Comparison of ENCODE assay signal across 23 cellular contexts in the genomic region with DNA sequence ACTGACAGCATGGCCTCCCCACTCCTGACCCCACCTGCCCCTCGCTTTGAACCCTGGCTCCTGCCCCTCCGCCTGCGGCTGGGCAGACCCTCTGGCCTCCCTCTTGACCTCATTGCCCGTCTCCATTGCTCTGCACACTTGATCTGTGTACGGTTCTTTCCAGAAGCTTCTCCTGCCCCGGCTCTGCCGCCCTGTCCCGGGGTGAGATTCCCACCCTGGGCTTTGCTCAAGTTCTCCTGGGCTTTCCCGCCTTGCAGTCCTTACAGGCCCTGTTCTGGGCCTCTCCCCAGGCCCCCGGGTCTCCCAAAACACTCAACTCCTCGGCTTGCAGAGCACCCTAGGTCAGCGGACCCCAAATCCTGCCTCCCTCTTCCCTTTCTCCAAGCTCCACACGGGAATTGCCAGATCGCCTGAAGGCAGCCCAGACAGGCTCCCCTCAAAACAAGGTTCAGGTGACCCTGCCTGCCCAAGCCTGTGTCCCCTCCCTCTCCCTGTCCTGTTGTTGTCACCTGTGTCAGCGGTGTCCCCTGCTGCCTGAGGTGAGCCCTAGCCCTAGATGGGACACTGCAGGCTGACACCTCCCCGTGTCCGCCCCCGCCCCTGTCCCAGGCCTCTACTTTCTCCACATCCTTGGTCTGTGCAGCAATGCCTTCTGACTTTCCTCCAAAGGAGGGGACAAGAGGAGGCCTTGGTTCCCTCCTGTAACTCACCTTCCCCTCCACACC. TPM values are rescaled to one million over a fixed set of nuclear protein-coding genes. Genes with fewer than 3 reads are reported as not detected.
DNase-seq lines count a peak whose midpoint lies in the region; ATAC-seq and TF ChIP-seq lines count a peak whose summit lies in the region.
"Had no signal": no experiment of that assay in that cellular context is flagged by ENCODE, and none has a peak within 500 bp of the region (broad histone marks: within the 10 kb centered on the region; RNA-seq: fewer than 3 reads in every experiment).

No MANE protein-coding gene starts in this region.

- peaks cover 0 to 2% (median 0%) of the 10 kb centered on the region in 8 donors for H3K9me3 Mint-ChIP-seq in CD4-positive, alpha-beta memory T cell
- H3K9me3 Mint-ChIP-seq in H9 (no peaks in the 10 kb centered on the region), progenitor cell of endocrine pancreas (ENCODE audit: low read depth) (no peaks in the 10 kb centered on the region)
- H3K9me3 Mint-ChIP-seq in central memory CD8-positive, alpha-beta T cell, result no peaks in the 10 kb centered on the region
- no peaks in the 10 kb centered on the region for H3K9me3 Mint-ChIP-seq in naive thymus-derived CD4-positive, alpha-beta T cell
- H3K9me3 Mint-ChIP-seq: activated CD4-positive, alpha-beta T cell treated with anti-CD3 and anti-CD28 coated beads, Interleukin-2, amount 10 ng/mL, durations not matched to agents 24 days and 14 days had no signal

- no peaks in the 10 kb centered on the region for H3K36me3 Mint-ChIP-seq in CD4-positive, alpha-beta memory T cell
- H3K36me3 Mint-ChIP-seq in H9 (ENCODE audit: insufficient read depth in 1 of 3, low read depth in 3 of 3), result peaks cover 0 to 44% (median 27%) of the 10 kb centered on the region in 3 experiments
- no peaks in the 10 kb centered on the region for H3K36me3 Mint-ChIP-seq in central memory CD8-positive, alpha-beta T cell (ENCODE audit: insufficient read depth)
- H3K36me3 Mint-ChIP-seq in naive thymus-derived CD4-positive, alpha-beta T cell, result peaks cover 0 to 5% (median 0%) of the 10 kb centered on the region in 5 donors
- H3K36me3 Mint-ChIP-seq in progenitor cell of endocrine pancreas (ENCODE audit: insufficient read depth), result no peaks in the 10 kb centered on the region

- POLR2A ChIA-PET in CD4-positive, alpha-beta memory T cell (lab: Charles Lee; ENCODE audit: partially characterized antibody), result no interaction called here
- POLR2A ChIA-PET in naive thymus-derived CD4-positive, alpha-beta T cell (lab: Charles Lee), result no interaction called here

- H3T11ph ChIP-seq in H9 (ENCODE audit: low read length), result no peak overlapping the region

- peaks cover 12 to 31% (median 15%) of the 10 kb centered on the region in 4 donors for H3K4me1 Mint-ChIP-seq in CD4-positive, alpha-beta memory T cell
- peaks cover 23 to 25% of the 10 kb centered on the region in 2 experiments for H3K4me1 Mint-ChIP-seq in H9
- H3K4me1 Mint-ChIP-seq in central memory CD8-positive, alpha-beta T cell, result peaks cover 13% of the 10 kb centered on the region
- H3K4me1 Mint-ChIP-seq in naive thymus-derived CD4-positive, alpha-beta T cell, result peaks cover 11 to 28% (median 22%) of the 10 kb centered on the region in 7 donors
- peaks cover 19% of the 10 kb centered on the region for H3K4me1 Mint-ChIP-seq in progenitor cell of endocrine pancreas (ENCODE audit: low read depth)

- no peak overlapping the region for H3K27ac ChIP-seq in CD4-positive, alpha-beta memory T cell (ENCODE audit: low read depth, low read length)
- H3K27ac ChIP-seq in H9 (ENCODE audit: insufficient read length, low read depth, low read length), result no peak overlapping the region
- H3K27ac ChIP-seq in naive thymus-derived CD4-positive, alpha-beta T cell (ENCODE audit: low read depth, low read length), result no peak overlapping the region
- H3K27ac ChIP-seq: heart left ventricle, HL-60, SJSA1, thoracic aorta had no signal

- CTCF ChIA-PET in CD4-positive, alpha-beta memory T cell (lab: Charles Lee; ENCODE audit: partially characterized antibody), result no interaction called here
- CTCF ChIA-PET in naive thymus-derived CD4-positive, alpha-beta T cell (lab: Charles Lee), result no interaction called here

- H3K56ac ChIP-seq in H9 (ENCODE audit: insufficient read length, low read depth, low read length), result no peak overlapping the region

- H3K4me3 ChIP-seq in CD4-positive, alpha-beta memory T cell (ENCODE audit: low read length in 2 of 2), result no peak overlapping the region
- H3K4me3 ChIP-seq in naive thymus-derived CD4-positive, alpha-beta T cell (ENCODE audit: low read length), result no peak overlapping the region
- H3K4me3 ChIP-seq in lower leg skin (ENCODE audit: low read depth, poor library complexity, severe bottlenecking), result no peak overlapping the region
- H3K4me3 ChIP-seq: SJSA1 had no signal

- peaks cover 6% of the 10 kb centered on the region for H3K23me2 ChIP-seq in H9 (ENCODE audit: insufficient read length, low read depth, low read length, poor library complexity, severe bottlenecking)

- no peak overlapping the region for H2BK5ac ChIP-seq in H9 (ENCODE audit: insufficient read length, low read length)

- ATAC-seq in central memory CD8-positive, alpha-beta T cell (replicated peaks; ENCODE audit: extremely low read depth, poor library complexity, severe bottlenecking), result no peak
- ATAC-seq in naive thymus-derived CD4-positive, alpha-beta T cell, result no peak

- no peak for DNase-seq in CD4-positive, alpha-beta memory T cell
- DNase-seq in H9 (no peak), putamen (ENCODE audit: low spot score) (no peak), lower leg skin (ENCODE audit: low spot score in 2 of 2) (no peak), progenitor cell of endocrine pancreas (ENCODE audit: low spot score, unreplicated experiment) (no peak)
- DNase-seq in central memory CD8-positive, alpha-beta T cell (ENCODE audit: low spot score in 2 of 2), result no peak
- no peak for DNase-seq in naive thymus-derived CD4-positive, alpha-beta T cell
- no peak for DNase-seq in stimulated activated CD4-positive, alpha-beta T cell treated with anti-CD3 and anti-CD28 coated beads, Interleukin-2, amount 100 ng/mL, for 24 hours
- DNase-seq: activated CD4-positive, alpha-beta T cell treated with anti-CD3 and anti-CD28 coated beads, Interleukin-2, amount 10 ng/mL, durations not matched to agents 24 days and 14 days; activated T-cell treated with anti-CD3 and anti-CD28 coated beads, Interleukin-2, amount 50 U/mL, for 1 hour; amniotic stem cell; central memory CD4-positive, alpha-beta T cell; effector memory CD4-positive, alpha-beta T cell; GDM1; heart left ventricle; KG1; midbrain; NCI-H2107; NCI-H69; stimulated activated CD4-positive, alpha-beta T cell treated with anti-CD3 and anti-CD28 coated beads, Interleukin-4, amount 100 ng/mL, for 1 hour had no signal

- H4K20me1 ChIP-seq in H9 (ENCODE audit: control insufficient read depth, insufficient read depth, insufficient read length), result no peaks in the 10 kb centered on the region

- H2AK5ac ChIP-seq in H9 (ENCODE audit: insufficient read length, low read length), result no peak overlapping the region

- no peak overlapping the region for H3K9ac ChIP-seq in H9 (ENCODE audit: extremely low read depth, insufficient read length, low read length)

- no peaks in the 10 kb centered on the region for H3K79me1 ChIP-seq in H9 (ENCODE audit: insufficient read depth, low read depth, low read length, poor library complexity, severe bottlenecking)

- no peak overlapping the region for H3K4ac ChIP-seq in H9 (ENCODE audit: low read depth, low read length)

- H3K36me3 ChIP-seq in CD4-positive, alpha-beta memory T cell (ENCODE audit: insufficient read depth, low read length), result no peaks in the 10 kb centered on the region
- H3K36me3 ChIP-seq in naive thymus-derived CD4-positive, alpha-beta T cell (ENCODE audit: control insufficient read depth in 2 of 3, insufficient read depth in 3 of 3, low read length in 3 of 3), result no peaks in the 10 kb centered on the region
- H3K36me3 ChIP-seq: heart left ventricle, SJSA1, thoracic aorta had no signal

- H3K4me2 ChIP-seq in H9 (ENCODE audit: insufficient read depth, insufficient read length, low read length), result peak overlapping the region; percentile 65

- no peak overlapping the region for H2AFZ ChIP-seq in H9 (ENCODE audit: low read length)

- no peak overlapping the region for H3K14ac ChIP-seq in H9 (ENCODE audit: insufficient read depth, low read length)

- H3K27me3 ChIP-seq in CD4-positive, alpha-beta memory T cell (ENCODE audit: insufficient read depth, low read length), result peaks cover 23% of the 10 kb centered on the region
- peaks cover 18% of the 10 kb centered on the region; the same call in 1 of the 2 replicates for H3K27me3 ChIP-seq in H9 (ENCODE audit: insufficient read depth, low read length)
- peaks cover 0 to 8% of the 10 kb centered on the region in 2 donors for H3K27me3 ChIP-seq in naive thymus-derived CD4-positive, alpha-beta T cell (ENCODE audit: control insufficient read depth in 2 of 2, insufficient read depth in 2 of 2, low read length in 2 of 2)

- H3K27ac Mint-ChIP-seq in CD4-positive, alpha-beta memory T cell, result no peak overlapping the region
- H3K27ac Mint-ChIP-seq in H9, result peak overlapping the region in 1 of 3 experiments; percentile 23; a peak in 1 of 7 replicates
- no peak overlapping the region for H3K27ac Mint-ChIP-seq in central memory CD8-positive, alpha-beta T cell (ENCODE audit: low read depth)
- H3K27ac Mint-ChIP-seq in naive thymus-derived CD4-positive, alpha-beta T cell, result peak overlapping the region in 1 of 9 donors; percentile 47
- H3K27ac Mint-ChIP-seq in progenitor cell of endocrine pancreas, result no peak overlapping the region
- H3K27ac Mint-ChIP-seq: activated CD4-positive, alpha-beta T cell treated with anti-CD3 and anti-CD28 coated beads, Interleukin-2, amount 10 ng/mL, durations not matched to agents 24 days and 14 days had no signal

- H4K91ac ChIP-seq in H9 (ENCODE audit: insufficient read length, low read depth, low read length), result no peak overlapping the region

- no peak overlapping the region for H2BK12ac ChIP-seq in H9 (ENCODE audit: insufficient read length, low read depth, low read length)

- no peak overlapping the region for H2BK120ac ChIP-seq in H9 (ENCODE audit: low read depth, low read length, poor library complexity, severe bottlenecking)

- H2BK15ac ChIP-seq in H9 (ENCODE audit: low read depth, low read length), result no peak overlapping the region

- TF ChIP-seq POLR2A in lower leg skin (IDR thresholded peaks at IDR 0.05), result no peak

- no peak overlapping the region for H4K8ac ChIP-seq in H9 (replicated peaks; ENCODE audit: insufficient read length, low read depth, low read length)

- WGBS in H9 (ENCODE audit: extremely low coverage, insufficient read length, low lambda C conversion rate), result no CpG with 5 or more reads among the region's 18 CpGs
- 92% methylated on average over 18 of the region's 18 CpGs for WGBS in lower leg skin, 2 donors

- no peak overlapping the region for H3K18ac ChIP-seq in H9 (ENCODE audit: insufficient read length, low read depth, low read length)

- H2BK20ac ChIP-seq in H9 (ENCODE audit: low read depth, low read length, poor library complexity, severe bottlenecking), result no peak overlapping the region

- peaks cover 26 to 29% of the 10 kb centered on the region in 2 donors for H3K27me3 Mint-ChIP-seq in CD4-positive, alpha-beta memory T cell
- H3K27me3 Mint-ChIP-seq in H9 (ENCODE audit: low read depth), result peaks cover 45% of the 10 kb centered on the region
- H3K27me3 Mint-ChIP-seq in central memory CD8-positive, alpha-beta T cell, result peaks cover 55% of the 10 kb centered on the region
- peaks cover 24 to 78% (median 43%) of the 10 kb centered on the region in 5 donors for H3K27me3 Mint-ChIP-seq in naive thymus-derived CD4-positive, alpha-beta T cell
- peaks cover 83% of the 10 kb centered on the region for H3K27me3 Mint-ChIP-seq in progenitor cell of endocrine pancreas

- no peaks in the 10 kb centered on the region for H3K79me2 ChIP-seq in H9 (ENCODE audit: insufficient read depth, low read length)

- peak overlapping the region in 6 of 8 donors; percentile 50 to 72 (median 63) for H3K4me3 Mint-ChIP-seq in CD4-positive, alpha-beta memory T cell
- H3K4me3 Mint-ChIP-seq in H9 (peak overlapping the region; percentile 68 to 77), progenitor cell of endocrine pancreas (ENCODE audit: low read depth) (no peak overlapping the region)
- H3K4me3 Mint-ChIP-seq in central memory CD8-positive, alpha-beta T cell, result peak overlapping the region; percentile 41
- H3K4me3 Mint-ChIP-seq in naive thymus-derived CD4-positive, alpha-beta T cell, result peak overlapping the region in 6 of 10 donors; percentile 33 to 69 (median 58)
- H3K4me3 Mint-ChIP-seq: activated CD4-positive, alpha-beta T cell treated with anti-CD3 and anti-CD28 coated beads, Interleukin-2, amount 10 ng/mL, durations not matched to agents 24 days and 14 days had no signal

- TF ChIP-seq CTCF in H9 (conservative IDR thresholded peaks at IDR 0.05), result no peak
- TF ChIP-seq CTCF in lower leg skin (IDR thresholded peaks at IDR 0.05), result no peak
- no peak for TF ChIP-seq CTCF in progenitor cell of endocrine pancreas (IDR thresholded peaks at IDR 0.05; ENCODE audit: unreplicated experiment)

- H3K4me1 ChIP-seq in CD4-positive, alpha-beta memory T cell (ENCODE audit: insufficient read depth, low read length), result peaks cover 14% of the 10 kb centered on the region
- H3K4me1 ChIP-seq in H9 (ENCODE audit: insufficient read depth, low read length), result no peaks in the 10 kb centered on the region; the same call in 1 of the 2 replicates
- peaks cover 13 to 14% of the 10 kb centered on the region in 2 donors for H3K4me1 ChIP-seq in naive thymus-derived CD4-positive, alpha-beta T cell (ENCODE audit: control insufficient read depth in 2 of 2, insufficient read depth in 2 of 2, low read length in 2 of 2)

- no peaks in the 10 kb centered on the region for H3K9me3 ChIP-seq in CD4-positive, alpha-beta memory T cell (ENCODE audit: control insufficient read depth in 1 of 2, low read length in 2 of 2)
- H3K9me3 ChIP-seq in H9 (ENCODE audit: control insufficient read depth, low read depth, low read length), result no peaks in the 10 kb centered on the region
- H3K9me3 ChIP-seq in naive thymus-derived CD4-positive, alpha-beta T cell (ENCODE audit: control insufficient read depth in 2 of 3, low read length in 3 of 3), result no peaks in the 10 kb centered on the region
- H3K9me3 ChIP-seq: heart left ventricle, SJSA1, thoracic aorta had no signal

- intact Hi-C loops in CD4-positive, alpha-beta memory T cell (cut with micrococcal nuclease), result no loop called here
- intact Hi-C loops in naive thymus-derived CD4-positive, alpha-beta T cell (cut with micrococcal nuclease), result no loop called here
- intact Hi-C loops in lower leg skin (cut with DNase I; ENCODE audit: low total_unique reads), result no loop called here

- no peak overlapping the region for H3K23ac ChIP-seq in H9 (ENCODE audit: insufficient read length, low read depth, low read length)

- H4K5ac ChIP-seq in H9 (ENCODE audit: insufficient read length, low read depth, low read length), result no peak overlapping the region

RNA-seq across cellular contexts. Expression of gene GAL, which starts 1.5 kb away (rescaled TPM):
- total RNA-seq in CD4-positive, alpha-beta memory T cell, result not detected
- not detected for polyA plus RNA-seq in CD4-positive, alpha-beta memory T cell
- total RNA-seq in H9 (2021), result 65.2 and 67.5 TPM in 2 replicates
- not detected for total RNA-seq in naive thymus-derived CD4-positive, alpha-beta T cell
- polyA plus RNA-seq in naive thymus-derived CD4-positive, alpha-beta T cell, result not detected
- 10 to 100 TPM in 2 of 4 donors, 1 to 10 TPM in 2; 4.7 to 59.1 (median 20.9) TPM for total RNA-seq in lower leg skin
- total RNA-seq in progenitor cell of endocrine pancreas, result 1.5 and 2.2 TPM in 2 replicates
- total RNA-seq: SJSA1, thoracic aorta had no signal
